23 cellular contexts compared by ENCODE assay signal in genomic region chr6:140048202-140048790, GRCh38.
DNase-seq lines count a peak whose midpoint lies in the region; ATAC-seq, FAIRE-seq and TF ChIP-seq lines count a peak whose summit lies in the region.
"Had no signal": no experiment of that assay in that cellular context is flagged by ENCODE, and none has a peak within 500 bp of the region (broad histone marks: within the 10 kb centered on the region; RNA-seq: fewer than 3 reads in every experiment).

No MANE protein-coding gene starts in this region.

- no peaks in the 10 kb centered on the region for H3K27me3 Mint-ChIP-seq in HFFc6 (ENCODE audit: insufficient read depth)
- H3K27me3 Mint-ChIP-seq in activated CD8-positive, alpha-beta memory T cell treated with anti-CD3 and anti-CD28 coated beads, Interleukin-2, amount 10 ng/mL, durations not matched to agents 7 days and 5 days, result peaks cover 13% of the 10 kb centered on the region
- H3K27me3 Mint-ChIP-seq: CD4-positive, CD25-positive, alpha-beta regulatory T cell had no signal

- DNase-seq in HepG2 (ENCODE audit: low spot score), result no peak
- DNase-seq in right lobe of liver, result no peak
- no peak for DNase-seq in HFFc6
- no peak for DNase-seq in fibroblast of lung (ENCODE audit: low read depth in 2 of 2)
- DNase-seq in activated CD8-positive, alpha-beta memory T cell treated with anti-CD3 and anti-CD28 coated beads, Interleukin-2, amount 10 ng/mL, durations not matched to agents 7 days and 5 days, result no peak
- DNase-seq in ecto neural progenitor cell (ENCODE audit: low spot score), result no peak
- DNase-seq: 8988T; ACHN; BE2C; C1 segment of cervical spinal cord; CD4-positive, CD25-positive, alpha-beta regulatory T cell; CD8-positive, alpha-beta memory T cell; COR-L47; DMS 273 treated with DMSO at 0.1 percent for 48 hours; DMS53; DND-41; EL; H9 had no signal

- H3K36me3 Mint-ChIP-seq in HFFc6 (ENCODE audit: low read depth), result peaks cover 29% of the 10 kb centered on the region
- no peaks in the 10 kb centered on the region for H3K36me3 Mint-ChIP-seq in activated CD8-positive, alpha-beta memory T cell treated with anti-CD3 and anti-CD28 coated beads, Interleukin-2, amount 10 ng/mL, durations not matched to agents 7 days and 5 days
- H3K36me3 Mint-ChIP-seq: CD4-positive, CD25-positive, alpha-beta regulatory T cell; CD8-positive, alpha-beta memory T cell had no signal

- no TSS peak for BruUV-seq in HepG2 (replicated peaks; lab: Mats Ljungman, UMichigan)

- no peaks in the 10 kb centered on the region for H3K4me1 ChIP-seq in HepG2 (ENCODE audit: insufficient read depth, low read length)
- peaks cover 0 to 31% (median 0%) of the 10 kb centered on the region in 4 donors for H3K4me1 ChIP-seq in right lobe of liver
- peaks cover 12% of the 10 kb centered on the region for H3K4me1 ChIP-seq in fibroblast of lung (ENCODE audit: control insufficient read depth, extremely low read depth, insufficient read depth, low read length)

- H3K9me3 ChIP-seq in HepG2 (ENCODE audit: low read length) (no peaks in the 10 kb centered on the region), right lobe of liver (no peaks in the 10 kb centered on the region), fibroblast of lung (ENCODE audit: control insufficient read depth, insufficient read depth, low read depth, low read length) (no peaks in the 10 kb centered on the region)
- H3K9me3 ChIP-seq: BE2C had no signal

- H3K27ac Mint-ChIP-seq in HFFc6, result peak overlapping the region; percentile 64
- H3K27ac Mint-ChIP-seq in activated CD8-positive, alpha-beta memory T cell treated with anti-CD3 and anti-CD28 coated beads, Interleukin-2, amount 10 ng/mL, durations not matched to agents 7 days and 5 days, result no peak overlapping the region
- H3K27ac Mint-ChIP-seq: CD4-positive, CD25-positive, alpha-beta regulatory T cell; H9 had no signal

- H3K4me3 ChIP-seq in HepG2 (replicated peaks in 1 of 3; ENCODE audit: insufficient read depth in 1 of 3, low read depth in 2 of 3, low read length in 3 of 3), result no peak overlapping the region
- no peak overlapping the region for H3K4me3 ChIP-seq in right lobe of liver
- H3K4me3 ChIP-seq in fibroblast of lung (replicated peaks in 1 of 4; ENCODE audit: control extremely low read depth in 1 of 4, insufficient read depth in 1 of 4, low read depth in 3 of 4, low read length in 4 of 4), result no peak overlapping the region

- peaks cover 13% of the 10 kb centered on the region for H3K9me3 Mint-ChIP-seq in HFFc6
- H3K9me3 Mint-ChIP-seq in activated CD8-positive, alpha-beta memory T cell treated with anti-CD3 and anti-CD28 coated beads, Interleukin-2, amount 10 ng/mL, durations not matched to agents 7 days and 5 days (ENCODE audit: low read depth), result no peaks in the 10 kb centered on the region

- TF ChIP-seq CTCF in HepG2 (CRISPR knock-in tag; IDR thresholded peaks at IDR 0.05) (no peak), right lobe of liver (IDR thresholded peaks at IDR 0.05) (no peak), HFFc6 (IDR thresholded peaks at IDR 0.05) (no peak), fibroblast of lung (conservative IDR thresholded peaks at IDR 0.05 in 1 of 2, IDR thresholded peaks at IDR 0.05 in 1 of 2; ENCODE audit: low read depth in 1 of 2, low read length in 2 of 2) (no peak)

- H3K27me3 ChIP-seq in HepG2 (ENCODE audit: control insufficient read depth in 1 of 2, insufficient read depth in 2 of 2, low read length in 2 of 2) (no peaks in the 10 kb centered on the region), right lobe of liver (no peaks in the 10 kb centered on the region), fibroblast of lung (ENCODE audit: control insufficient read depth, insufficient read depth, low read length) (no peaks in the 10 kb centered on the region)
- H3K27me3 ChIP-seq: BE2C had no signal

- CTCF ChIA-PET in HepG2 (lab: Yijun Ruan, JAX; ENCODE audit: low intra/inter-chr PET ratio, low total read pairs), result no interaction called here
- CTCF ChIA-PET in activated CD8-positive, alpha-beta memory T cell treated with anti-CD3 and anti-CD28 coated beads, Interleukin-2, amount 10 ng/mL, durations not matched to agents 7 days and 5 days (lab: Charles Lee), result no interaction called here

- H3K79me2 ChIP-seq in HepG2 (ENCODE audit: insufficient read depth, low read length) (no peaks in the 10 kb centered on the region), fibroblast of lung (ENCODE audit: control insufficient read depth, insufficient read depth, low read length) (no peaks in the 10 kb centered on the region)

- in situ Hi-C loops in HepG2 (cut with HindIII; ENCODE audit: extremely low pct_ligation_motif_present, low pct_unique_long_range_greater_than_20kb), result no loop called here

- peaks cover 97% of the 10 kb centered on the region for H3K4me1 Mint-ChIP-seq in HFFc6 (ENCODE audit: low read depth)
- peaks cover 6% of the 10 kb centered on the region for H3K4me1 Mint-ChIP-seq in activated CD8-positive, alpha-beta memory T cell treated with anti-CD3 and anti-CD28 coated beads, Interleukin-2, amount 10 ng/mL, durations not matched to agents 7 days and 5 days
- H3K4me1 Mint-ChIP-seq: CD4-positive, CD25-positive, alpha-beta regulatory T cell had no signal

- no peaks in the 10 kb centered on the region for H4K20me1 ChIP-seq in HepG2 (ENCODE audit: insufficient read depth, low read length)
- no peaks in the 10 kb centered on the region for H4K20me1 ChIP-seq in fibroblast of lung (ENCODE audit: control insufficient read depth, extremely low read depth, insufficient read depth, low read length)

- no peak for FAIRE-seq in HepG2 (lab: Jason Lieb, UNC)
- FAIRE-seq: GM12891, H1, HTR-8/SVneo had no signal

- TF ChIP-seq EP300 in HepG2 (IDR thresholded peaks at IDR 0.05; ENCODE audit: low read depth in 2 of 2, low read length in 2 of 2) (no peak), HepG2 (CRISPR knock-in tag; IDR thresholded peaks at IDR 0.05; ENCODE audit: borderline replicate concordance) (no peak)

- H3K9ac ChIP-seq in HepG2 (ENCODE audit: insufficient read depth, low read depth, low read length), result no peak overlapping the region
- no peak overlapping the region for H3K9ac ChIP-seq in fibroblast of lung (ENCODE audit: insufficient read depth, low read length)
- H3K9ac ChIP-seq: KMS-11 had no signal

- WGBS in HepG2 (ENCODE audit: low lambda C conversion rate), result 4% methylated on average over 2 of the region's 2 CpGs
- WGBS in right lobe of liver (ENCODE audit: insufficient coverage, low coverage, low lambda C conversion rate, missing lambda C conversion rate), result 27% methylated on average over 2 of the region's 2 CpGs

- no peak overlapping the region for H2AFZ ChIP-seq in HepG2 (ENCODE audit: low read length)
- H2AFZ ChIP-seq in fibroblast of lung (ENCODE audit: low read length), result peak overlapping the region; percentile 12

- ATAC-seq in HepG2 (no peak), right lobe of liver (no peak), GM21737 (IDR thresholded peaks at IDR 0.05; ENCODE audit: unreplicated experiment) (no peak)
- no peak for ATAC-seq in activated CD8-positive, alpha-beta memory T cell treated with anti-CD3 and anti-CD28 coated beads, Interleukin-2, amount 10 ng/mL, durations not matched to agents 7 days and 5 days

- H3K27ac ChIP-seq in HepG2 (ENCODE audit: extremely low read length, insufficient read depth, low read length), result no peak overlapping the region
- H3K27ac ChIP-seq in right lobe of liver, result no peak overlapping the region
- H3K27ac ChIP-seq in fibroblast of lung (ENCODE audit: insufficient read depth, low read length), result no peak overlapping the region
- H3K27ac ChIP-seq: KMS-11 had no signal

- no peak overlapping the region for H3K4me3 Mint-ChIP-seq in HFFc6
- H3K4me3 Mint-ChIP-seq in activated CD8-positive, alpha-beta memory T cell treated with anti-CD3 and anti-CD28 coated beads, Interleukin-2, amount 10 ng/mL, durations not matched to agents 7 days and 5 days, result no peak overlapping the region
- H3K4me3 Mint-ChIP-seq: CD4-positive, CD25-positive, alpha-beta regulatory T cell; CD8-positive, alpha-beta memory T cell; H9 had no signal

- H3K4me2 ChIP-seq in HepG2 (ENCODE audit: low read depth, low read length) (no peak overlapping the region), fibroblast of lung (ENCODE audit: extremely low read depth, insufficient read depth, low read length) (no peak overlapping the region)
- H3K4me2 ChIP-seq: KMS-11 had no signal

- no peak for TF ChIP-seq RAD21 in HepG2 (CRISPR knock-in tag; IDR thresholded peaks at IDR 0.05)

- POLR2A ChIA-PET in HepG2 (lab: Yijun Ruan, JAX), result no interaction called here

- intact Hi-C loops in HepG2 (cut with micrococcal nuclease; ENCODE audit: unreplicated experiment), result no loop called here
- intact Hi-C loops in right lobe of liver (cut with DNase I), result no loop called here

- TF ChIP-seq POLR2A in HepG2 (IDR thresholded peaks at IDR 0.05; ENCODE audit: insufficient read depth in 1 of 2, low read depth in 2 of 2, low read length in 2 of 2), result no peak
- TF ChIP-seq POLR2A in right lobe of liver (IDR thresholded peaks at IDR 0.05), result no peak

- H3K36me3 ChIP-seq in HepG2 (replicated peaks in 1 of 2; ENCODE audit: control insufficient read depth in 1 of 2, insufficient read depth in 2 of 2, low read length in 2 of 2), result no peaks in the 10 kb centered on the region
- H3K36me3 ChIP-seq in right lobe of liver, result no peaks in the 10 kb centered on the region
- no peaks in the 10 kb centered on the region for H3K36me3 ChIP-seq in fibroblast of lung (ENCODE audit: control insufficient read depth, insufficient read depth, low read length)
- H3K36me3 ChIP-seq: BE2C had no signal
